8 cellular contexts compared by ENCODE assay signal in genomic region chr2:232668805-232669444, GRCh38. TPM values are rescaled to one million over a fixed set of nuclear protein-coding genes. Genes with fewer than 3 reads are reported as not detected.
DNase-seq lines count a peak whose midpoint lies in the region; ATAC-seq and TF ChIP-seq lines count a peak whose summit lies in the region.

No MANE protein-coding gene starts in this region.

- no peaks in the 10 kb centered on the region for H3K79me2 ChIP-seq in MM.1S (ENCODE audit: low read length)

- no peak overlapping the region for H3K9ac ChIP-seq in MM.1S (ENCODE audit: low read length)

- no peaks in the 10 kb centered on the region for H3K9me2 ChIP-seq in MM.1S (replicated peaks; ENCODE audit: insufficient read depth, low read length)

- no peaks in the 10 kb centered on the region for H3F3A ChIP-seq in MM.1S (ENCODE audit: insufficient read depth, low read length)

- H3K4me2 ChIP-seq in MM.1S (ENCODE audit: low read depth, low read length), result no peak overlapping the region

- WGBS in right lobe of liver (ENCODE audit: insufficient coverage, low coverage, low lambda C conversion rate, missing lambda C conversion rate), result 50% methylated on average over 9 of the region's 17 CpGs

- intact Hi-C loops in right lobe of liver (cut with DNase I), result no loop called here

- H3K9me3 ChIP-seq in MM.1S (replicated peaks; ENCODE audit: insufficient read depth, low read length) (no peaks in the 10 kb centered on the region), right lobe of liver (no peaks in the 10 kb centered on the region)

- H4K20me1 ChIP-seq in MM.1S (ENCODE audit: insufficient read depth, low read length), result no peaks in the 10 kb centered on the region

- peak; percentile 23 to 54 (median 38) for ATAC-seq in right lobe of liver
- ATAC-seq in HG02970 (IDR thresholded peaks at IDR 0.05; ENCODE audit: low FRiP score, unreplicated experiment), result no peak
- ATAC-seq in HG03457 (IDR thresholded peaks at IDR 0.05; ENCODE audit: unreplicated experiment), result no peak
- no peak for ATAC-seq in HG03469 (IDR thresholded peaks at IDR 0.05; ENCODE audit: unreplicated experiment)

- H3K27ac ChIP-seq in MM.1S (ENCODE audit: low read length), result no peak overlapping the region
- peak overlapping the region in 1 of 3 donors; percentile 42 for H3K27ac ChIP-seq in right lobe of liver

- TF ChIP-seq POLR2A in right lobe of liver (IDR thresholded peaks at IDR 0.05), result no peak

- no peaks in the 10 kb centered on the region for H3K4me1 ChIP-seq in MM.1S (ENCODE audit: low read length)
- H3K4me1 ChIP-seq in right lobe of liver, result peaks cover 0 to 9% (median 3%) of the 10 kb centered on the region in 4 donors

- DNase-seq in AG09319 (ENCODE audit: extremely low read depth, low read depth) (no peak), MM.1S (peak; percentile 11), cerebellar cortex (ENCODE audit: low spot score) (peak; percentile 31), right lobe of liver (no peak), NCI-H345 treated with DMSO at 0.1 percent for 48 hours (lab: John Stamatoyannopoulos, UW; ENCODE audit: unreplicated experiment) (no peak)

- TF ChIP-seq CTCF in AG09319 (IDR thresholded peaks at IDR 0.05; ENCODE audit: low read depth, low read length) (peak; percentile 51), MM.1S (IDR thresholded peaks at IDR 0.05; ENCODE audit: low read length) (peak; percentile 34), right lobe of liver (IDR thresholded peaks at IDR 0.05) (peak; percentile 12 to 48 (median 33))

- H3K4me3 ChIP-seq in MM.1S (ENCODE audit: low read length) (no peak overlapping the region), right lobe of liver (no peak overlapping the region)

- no peak overlapping the region for H2AFZ ChIP-seq in MM.1S (ENCODE audit: low read length)

- H3K36me3 ChIP-seq in MM.1S (replicated peaks; ENCODE audit: insufficient read depth, low read length), result no peaks in the 10 kb centered on the region
- H3K36me3 ChIP-seq in right lobe of liver, result no peaks in the 10 kb centered on the region

- H3K27me3 ChIP-seq in MM.1S (replicated peaks; ENCODE audit: insufficient read depth, low read length) (no peaks in the 10 kb centered on the region), right lobe of liver (no peaks in the 10 kb centered on the region)

RNA-seq across cellular contexts. Expression of gene GIGYF2, which starts 28.2 kb away (rescaled TPM):
- 10 to 100 TPM; 25.7 to 35.0 (median 32.6) TPM for total RNA-seq in right lobe of liver

RNA-seq across cellular contexts. Expression of gene EFHD1, which starts 35.5 kb away (rescaled TPM):
- total RNA-seq in right lobe of liver, result 10 to 100 TPM in 4 of 6 experiments, 1 to 10 TPM in 2; 7.3 to 30.3 (median 10.7) TPM

Comparison
In these comparisons a context has a peak if more than half of its experiments do, and no peak if none do; other contexts are left out.
1. DNase-seq: peak in MM.1S (single experiment) and cerebellar cortex (single experiment); none in AG09319 (single experiment), right lobe of liver (0 of 3) and NCI-H345 treated with DMSO at 0.1 percent for 48 hours (single experiment).
2. ATAC-seq: peak in right lobe of liver (4 of 4); none in HG02970 (single experiment), HG03457 (single experiment) and HG03469 (single experiment).
3. Peak in every context shown above with its lines, with median percentiles within 50 percentile points of each other: CTCF ChIP-seq.